ENCODE assay signal across 25 cellular contexts in the genomic region with DNA sequence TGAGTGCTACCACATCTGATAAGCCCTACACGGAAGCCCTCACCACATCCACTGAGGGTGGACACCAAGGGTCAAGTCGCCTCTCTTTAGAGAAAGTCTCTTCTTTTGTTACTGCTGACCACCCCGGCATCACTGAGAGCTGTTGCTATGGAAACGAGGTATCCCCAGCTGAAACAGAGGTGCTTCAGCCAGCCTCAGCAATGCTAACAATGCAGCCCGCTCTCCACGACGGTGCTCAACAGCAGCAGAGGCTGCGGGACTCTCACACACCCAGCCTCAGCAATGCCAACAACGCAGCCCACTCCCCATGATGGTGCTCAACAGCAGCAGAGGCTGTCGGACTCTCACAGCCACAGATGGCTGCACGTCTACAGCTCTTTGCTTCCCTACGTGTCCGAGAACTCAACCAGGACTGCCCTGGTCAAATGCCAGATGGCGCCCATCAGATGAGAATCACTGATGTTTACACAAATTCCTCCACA. TPM values are rescaled to one million over a fixed set of nuclear protein-coding genes. Genes with fewer than 3 reads are reported as not detected.
DNase-seq lines count a peak whose midpoint lies in the region; ATAC-seq and TF ChIP-seq lines count a peak whose summit lies in the region.
"Had no signal": no experiment of that assay in that cellular context is flagged by ENCODE, and none has a peak within 500 bp of the region (broad histone marks: within the 10 kb centered on the region; RNA-seq: fewer than 3 reads in every experiment).

No MANE protein-coding gene starts in this region.

- no peak overlapping the region for H3K23ac ChIP-seq in mesendoderm (ENCODE audit: low read length)

- H3K4me3 Mint-ChIP-seq in T-cell: no peak overlapping the region
- H3K4me3 Mint-ChIP-seq: activated CD4-positive, alpha-beta T cell treated with anti-CD3 and anti-CD28 coated beads for 36 hours; memory B cell; natural killer cell treated with Interleukin-12 subunit alpha and Interleukin-12 subunit beta and Interleukin-15 and Interleukin-18, amount 100 ng/mL, for 72 hours; stimulated activated effector memory CD8-positive, alpha-beta T cell treated with anti-CD3 and anti-CD28 coated beads, Interleukin-12 subunit alpha, Interleukin-12 subunit beta, amount 100 ng/mL, for 72 hours had no signal

- H3K79me1 ChIP-seq in mesendoderm (ENCODE audit: low read length): peaks cover 2% of the 10 kb centered on the region

- no peaks in the 10 kb centered on the region for H3K27me3 Mint-ChIP-seq in T-cell
- H3K27me3 Mint-ChIP-seq: activated CD4-positive, alpha-beta T cell treated with anti-CD3 and anti-CD28 coated beads for 36 hours; memory B cell; natural killer cell treated with Interleukin-12 subunit alpha and Interleukin-12 subunit beta and Interleukin-15 and Interleukin-18, amount 100 ng/mL, for 72 hours had no signal

- DNase-seq in AG04450 (ENCODE audit: low read depth, low spot score) (peak; percentile 55), amniotic epithelial cell (ENCODE audit: low read depth) (peak; percentile 49), fibroblast of lung (ENCODE audit: low read depth in 2 of 2) (peak; percentile 61 to 83), mesendoderm (peak; percentile 76), GF-D8 (lab: John Stamatoyannopoulos, UW) (no peak), T-cell (no peak), D341Med (ENCODE audit: low spot score) (no peak)
- DNase-seq: activated CD4-positive, alpha-beta T cell treated with anti-CD3 and anti-CD28 coated beads for 36 hours; activated gamma-delta T cell; anterior cingulate cortex; gastrocnemius medialis; GDM1; NCI-H2171 treated with DMSO at 0.1 percent for 48 hours; NCI-H82; PC-9 had no signal

- H3K79me2 ChIP-seq in fibroblast of lung (ENCODE audit: control insufficient read depth, insufficient read depth, low read length): no peaks in the 10 kb centered on the region
- no peaks in the 10 kb centered on the region for H3K79me2 ChIP-seq in mesendoderm (ENCODE audit: control insufficient read depth, insufficient read depth, low read length)

- CTCF ChIA-PET in AG04450 (lab: Charles Lee) (interaction anchor here (1.3 to 2.1 kb wide), 4 partner anchors 18 to 308 kb away, joined by 4 to 9 read pairs (median 6); no protein-coding TSS in a partner anchor), T-cell (lab: Charles Lee) (no interaction called here)

- H3K9ac ChIP-seq in fibroblast of lung (ENCODE audit: insufficient read depth, low read length): no peak overlapping the region
- H3K9ac ChIP-seq in mesendoderm (ENCODE audit: low read length): no peak overlapping the region

- no peaks in the 10 kb centered on the region for H3K27me3 ChIP-seq in AG04450 (ENCODE audit: control insufficient read depth, insufficient read depth, low read length)
- no peaks in the 10 kb centered on the region for H3K27me3 ChIP-seq in fibroblast of lung (ENCODE audit: control insufficient read depth, insufficient read depth, low read length)
- H3K27me3 ChIP-seq in mesendoderm (ENCODE audit: insufficient read depth, low read length, poor library complexity): no peaks in the 10 kb centered on the region
- H3K27me3 ChIP-seq: gastrocnemius medialis, SJSA1 had no signal

- H3K18ac ChIP-seq in mesendoderm (ENCODE audit: low read length): no peak overlapping the region

- H3K9me3 Mint-ChIP-seq in T-cell: no peaks in the 10 kb centered on the region
- H3K9me3 Mint-ChIP-seq: memory B cell; natural killer cell treated with Interleukin-12 subunit alpha and Interleukin-12 subunit beta and Interleukin-15 and Interleukin-18, amount 100 ng/mL, for 72 hours; stimulated activated effector memory CD8-positive, alpha-beta T cell treated with anti-CD3 and anti-CD28 coated beads, Interleukin-12 subunit alpha, Interleukin-12 subunit beta, amount 100 ng/mL, for 72 hours had no signal

- H3K4me3 ChIP-seq in AG04450 (ENCODE audit: low read depth, low read length): no peak overlapping the region
- no peak overlapping the region for H3K4me3 ChIP-seq in fibroblast of lung (replicated peaks in 1 of 4; ENCODE audit: control extremely low read depth in 1 of 4, insufficient read depth in 1 of 4, low read depth in 3 of 4, low read length in 4 of 4)
- no peak overlapping the region for H3K4me3 ChIP-seq in mesendoderm (ENCODE audit: low read length)
- H3K4me3 ChIP-seq: A549, coronary artery, gastrocnemius medialis, GM12878, PC-9, SJSA1, thoracic aorta had no signal

- no peak overlapping the region for H2BK15ac ChIP-seq in mesendoderm (replicated peaks; ENCODE audit: low read depth)

- no peaks in the 10 kb centered on the region for H3K36me3 ChIP-seq in fibroblast of lung (ENCODE audit: control insufficient read depth, insufficient read depth, low read length)
- no peaks in the 10 kb centered on the region for H3K36me3 ChIP-seq in mesendoderm (ENCODE audit: control insufficient read depth, insufficient read depth, low read length)

- H3K9me3 ChIP-seq in AG04450 (ENCODE audit: control insufficient read depth, insufficient read depth, low read length) (no peaks in the 10 kb centered on the region), fibroblast of lung (ENCODE audit: control insufficient read depth, insufficient read depth, low read depth, low read length) (no peaks in the 10 kb centered on the region)
- H3K9me3 ChIP-seq: A549, gastrocnemius medialis, SJSA1, thoracic aorta had no signal

- no peak overlapping the region for H2BK120ac ChIP-seq in mesendoderm (ENCODE audit: low read depth, low read length)

- H2BK5ac ChIP-seq in mesendoderm (ENCODE audit: low read length): no peak overlapping the region

- no peaks in the 10 kb centered on the region for H4K20me1 ChIP-seq in fibroblast of lung (ENCODE audit: control insufficient read depth, extremely low read depth, insufficient read depth, low read length)

- no peak overlapping the region for H3K4ac ChIP-seq in mesendoderm (ENCODE audit: low read depth, low read length)

- H3K27ac ChIP-seq in AG04450 (ENCODE audit: low read depth, low read length): peak overlapping the region; percentile 80
- no peak overlapping the region for H3K27ac ChIP-seq in fibroblast of lung (ENCODE audit: insufficient read depth, low read length)
- no peak overlapping the region for H3K27ac ChIP-seq in mesendoderm (ENCODE audit: low read depth, low read length)
- H3K27ac ChIP-seq: A549, coronary artery, epithelial cell of prostate, gastrocnemius medialis, PC-9, SJSA1, thoracic aorta had no signal

- H3K4me1 ChIP-seq in fibroblast of lung (ENCODE audit: control insufficient read depth, extremely low read depth, insufficient read depth, low read length) (peaks cover 9% of the 10 kb centered on the region), mesendoderm (ENCODE audit: control insufficient read depth, low read depth, low read length) (no peaks in the 10 kb centered on the region)
- H3K4me1 ChIP-seq: SJSA1 had no signal

- no CpG with 5 or more reads among the region's 14 CpGs for WGBS in mesendoderm (ENCODE audit: extremely low coverage, insufficient coverage, low lambda C conversion rate)

- no peak overlapping the region for H3K27ac Mint-ChIP-seq in T-cell
- H3K27ac Mint-ChIP-seq: activated CD4-positive, alpha-beta T cell treated with anti-CD3 and anti-CD28 coated beads for 36 hours; natural killer cell treated with Interleukin-12 subunit alpha and Interleukin-12 subunit beta and Interleukin-15 and Interleukin-18, amount 100 ng/mL, for 72 hours had no signal

- ATAC-seq in GM19328 (IDR thresholded peaks at IDR 0.05; ENCODE audit: unreplicated experiment): no peak
- ATAC-seq in T-cell (replicated peaks in 1 of 4): no peak
- ATAC-seq: A549; activated CD4-positive, alpha-beta T cell treated with anti-CD3 and anti-CD28 coated beads for 36 hours; gastrocnemius medialis; GM12878; natural killer cell treated with Interleukin-12 subunit alpha and Interleukin-12 subunit beta and Interleukin-15 and Interleukin-18, amount 100 ng/mL, for 72 hours; stimulated activated effector memory CD8-positive, alpha-beta T cell treated with anti-CD3 and anti-CD28 coated beads, Interleukin-12 subunit alpha, Interleukin-12 subunit beta, amount 100 ng/mL, for 72 hours had no signal

- peaks cover 0 to 6% (median 4%) of the 10 kb centered on the region in 3 donors for H3K4me1 Mint-ChIP-seq in T-cell
- H3K4me1 Mint-ChIP-seq: activated CD4-positive, alpha-beta T cell treated with anti-CD3 and anti-CD28 coated beads for 36 hours; stimulated activated effector memory CD8-positive, alpha-beta T cell treated with anti-CD3 and anti-CD28 coated beads, Interleukin-12 subunit alpha, Interleukin-12 subunit beta, amount 100 ng/mL, for 72 hours had no signal

- no peak overlapping the region for H2AFZ ChIP-seq in fibroblast of lung (ENCODE audit: low read length)
- H2AFZ ChIP-seq: PC-9 had no signal

- TF ChIP-seq CTCF in AG04450 (IDR thresholded peaks at IDR 0.05; ENCODE audit: low read depth, low read length) (no peak), fibroblast of lung (conservative IDR thresholded peaks at IDR 0.05 in 1 of 2, IDR thresholded peaks at IDR 0.05 in 1 of 2; ENCODE audit: low read depth in 1 of 2, low read length in 2 of 2) (no peak)

- no peak overlapping the region for H3K4me2 ChIP-seq in fibroblast of lung (ENCODE audit: extremely low read depth, insufficient read depth, low read length)
- no peak overlapping the region for H3K4me2 ChIP-seq in mesendoderm (ENCODE audit: low read length)
- H3K4me2 ChIP-seq: A549, PC-9 had no signal

- H2AK5ac ChIP-seq in mesendoderm (ENCODE audit: low read length): no peak overlapping the region

- POLR2A ChIA-PET in AG04450 (lab: Yijun Ruan, JAX) (interaction anchor here (0.7 to 1.2 kb wide), 2 partner anchors 19 to 52 kb away, joined by 3 to 7 read pairs; no protein-coding TSS in a partner anchor), T-cell (lab: Charles Lee) (no interaction called here)

- no peak overlapping the region for H3K56ac ChIP-seq in mesendoderm (ENCODE audit: low read length)

- peaks cover 32% of the 10 kb centered on the region for H3K36me3 Mint-ChIP-seq in T-cell

- H4K8ac ChIP-seq in mesendoderm (ENCODE audit: low read depth, low read length): no peak overlapping the region

- no peak overlapping the region for H4K5ac ChIP-seq in mesendoderm (ENCODE audit: low read length)

RNA-seq across cellular contexts. Expression of gene VPS53, which starts 41.4 kb away (rescaled TPM):
- polyA plus RNA-seq in AG04450 (2011; rRNA removed) (29.2 and 32.7 TPM in 2 replicates), fibroblast of lung (32.8 and 41.3 TPM in 2 replicates)
- polyA minus RNA-seq in AG04450 (2011; rRNA and poly(A)+ RNA removed): 140 and 198 TPM in 2 replicates
- total RNA-seq in fibroblast of lung (10.8 and 14.7 TPM in 2 replicates), T-cell (10 to 100 TPM; 58.7 to 88.1 (median 70.6) TPM)
- polyA plus RNA-seq in fibroblast of lung (2012): 34.7 and 42.9 TPM in 2 replicates
- 250 and 414 TPM in 2 replicates for polyA minus RNA-seq in fibroblast of lung (ENCODE audit: low replicate concordance)
- polyA plus RNA-seq in mesendoderm (2013, experiment 1 of 2): 13.0 TPM
- 14.6 TPM for polyA plus RNA-seq in mesendoderm (2013, experiment 2 of 2)

RNA-seq across cellular contexts. Expression of gene TLCD3A, which starts 59.2 kb away (rescaled TPM):
- polyA plus RNA-seq in AG04450 (2011; rRNA removed): 23.9 and 27.1 TPM in 2 replicates
- 26.8 and 33.9 TPM in 2 replicates for polyA minus RNA-seq in AG04450 (2011; rRNA and poly(A)+ RNA removed)
- total RNA-seq in fibroblast of lung: 7.6 and 16.4 TPM in 2 replicates
- polyA plus RNA-seq in fibroblast of lung: 38.2 and 54.7 TPM in 2 replicates
- polyA plus RNA-seq in fibroblast of lung (2012): 25.1 and 37.4 TPM in 2 replicates
- 51.5 and 73.5 TPM in 2 replicates for polyA minus RNA-seq in fibroblast of lung (ENCODE audit: low replicate concordance)
- polyA plus RNA-seq in mesendoderm (2013, experiment 1 of 2): 17.5 TPM
- 19.4 TPM for polyA plus RNA-seq in mesendoderm (2013, experiment 2 of 2)
- 1 to 10 TPM; 1.3 to 3.0 (median 2.2) TPM for total RNA-seq in T-cell

Comparison
In these comparisons a context has a peak if more than half of its experiments do, and no peak if none do; other contexts are left out.
1. DNase-seq: peak in AG04450 (single experiment), amniotic epithelial cell (single experiment), fibroblast of lung (2 of 2) and mesendoderm (single experiment); none in GF-D8 (single experiment), T-cell (0 of 34) and D341Med (single experiment).